Comparison of ENCODE assay signal across 1 cellular context in the genomic region with DNA sequence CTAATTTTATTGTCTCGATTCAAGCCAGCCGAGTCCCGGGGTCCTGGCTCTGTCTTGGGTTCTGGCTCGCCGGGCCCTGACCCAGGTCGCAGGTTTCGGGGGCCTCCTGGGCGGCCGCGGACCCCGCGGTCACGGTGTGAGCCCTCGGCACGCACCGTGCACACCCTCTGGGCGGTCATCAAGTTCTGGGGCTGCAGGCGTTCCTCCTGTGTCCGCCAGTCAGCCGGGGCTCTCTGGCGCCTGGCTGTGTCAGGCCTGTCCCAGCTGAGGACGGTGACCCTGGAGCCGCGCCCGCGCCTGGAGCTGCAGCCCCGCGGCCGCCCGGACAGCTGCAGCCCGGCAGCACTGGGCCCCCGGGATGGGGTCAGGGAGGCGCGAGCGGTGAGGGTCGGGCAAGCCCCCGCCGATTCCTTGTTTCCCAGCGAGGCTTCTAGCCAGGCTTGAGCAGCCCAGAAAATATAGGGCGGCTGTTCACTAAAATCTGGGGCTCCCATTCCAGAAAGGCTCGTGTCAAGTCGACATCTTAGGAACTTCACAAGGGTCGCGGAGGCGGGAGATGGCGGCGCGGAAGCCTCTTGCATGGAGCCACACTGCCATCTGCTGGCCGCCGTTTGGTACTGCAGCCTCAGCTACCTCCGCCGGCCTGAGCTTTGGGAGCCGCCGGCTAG.
TF ChIP-seq lines count a peak whose summit lies in the region.

No MANE protein-coding gene starts in this region.

TF ChIP-seq in HepG2, 621 proteins besides CTCF, POLR2A, EP300 and RAD21 (continued from another document):
- TF ChIP-seq, protein P1, sequence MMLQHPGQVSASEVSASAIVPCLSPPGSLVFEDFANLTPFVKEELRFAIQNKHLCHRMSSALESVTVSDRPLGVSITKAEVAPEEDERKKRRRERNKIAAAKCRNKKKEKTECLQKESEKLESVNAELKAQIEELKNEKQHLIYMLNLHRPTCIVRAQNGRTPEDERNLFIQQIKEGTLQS (CRISPR knock-in tag; IDR thresholded peaks at IDR 0.05): no peak
- TF ChIP-seq POGZ (CRISPR knock-in tag; IDR thresholded peaks at IDR 0.05) (0 out of 2 replicates have a peak, but pooled peaks have one; percentile 39), MYC (CRISPR knock-in tag; IDR thresholded peaks at IDR 0.05; ENCODE audit: borderline replicate concordance) (peak; percentile 15; the same call in 1 of the 2 replicates), HCFC1 (IDR thresholded peaks at IDR 0.05; ENCODE audit: low read depth, low read length) (no peak), NCOA1 (CRISPR knock-in tag; IDR thresholded peaks at IDR 0.05) (0 out of 2 replicates have a peak, but pooled peaks have one; percentile 32), RNF2 (conservative IDR thresholded peaks at IDR 0.05; ENCODE audit: low read depth) (peak; percentile 54; the same call in 1 of the 2 replicates), ZNF484 (CRISPR knock-in tag; IDR thresholded peaks at IDR 0.05; ENCODE audit: borderline replicate concordance, low read depth) (0 out of 2 replicates have a peak, but pooled peaks have one; percentile 27), CHD4 (IDR thresholded peaks at IDR 0.05; ENCODE audit: borderline replicate concordance, low read length) (no peak), KDM3A (CRISPR knock-in tag; IDR thresholded peaks at IDR 0.05; ENCODE audit: low read depth) (peak; percentile 90; the same call in 1 of the 2 replicates), SIN3A (IDR thresholded peaks at IDR 0.05; ENCODE audit: borderline replicate concordance, low read depth, low read length) (no peak), ZNF747 (CRISPR knock-in tag; IDR thresholded peaks at IDR 0.05; ENCODE audit: borderline replicate concordance) (peak; percentile 19; the same call in 1 of the 2 replicates), ZNF776 (CRISPR knock-in tag; IDR thresholded peaks at IDR 0.05) (peak; percentile 88), ETV5 (CRISPR knock-in tag; IDR thresholded peaks at IDR 0.05; ENCODE audit: borderline replicate concordance) (no peak), ZNF616 (CRISPR knock-in tag; IDR thresholded peaks at IDR 0.05; ENCODE audit: low read depth) (no peak), GATAD2A (CRISPR knock-in tag; IDR thresholded peaks at IDR 0.05) (peak; percentile 44)
- TF ChIP-seq, protein P2, sequence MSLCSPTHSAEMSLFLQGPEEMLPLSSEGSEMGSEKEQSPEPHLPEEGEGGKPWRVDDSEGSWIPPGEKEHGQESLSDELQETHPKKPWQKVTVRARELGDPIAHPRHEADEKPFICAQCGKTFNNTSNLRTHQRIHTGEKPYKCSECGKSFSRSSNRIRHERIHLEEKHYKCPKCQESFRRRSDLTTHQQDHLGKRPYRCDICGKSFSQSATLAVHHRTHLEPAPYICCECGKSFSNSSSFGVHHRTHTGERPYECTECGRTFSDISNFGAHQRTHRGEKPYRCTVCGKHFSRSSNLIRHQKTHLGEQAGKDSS (CRISPR knock-in tag; IDR thresholded peaks at IDR 0.05; ENCODE audit: borderline replicate concordance, low read depth): peak; percentile 28; the same call in 1 of the 2 replicates
- TF ChIP-seq, protein P3, sequence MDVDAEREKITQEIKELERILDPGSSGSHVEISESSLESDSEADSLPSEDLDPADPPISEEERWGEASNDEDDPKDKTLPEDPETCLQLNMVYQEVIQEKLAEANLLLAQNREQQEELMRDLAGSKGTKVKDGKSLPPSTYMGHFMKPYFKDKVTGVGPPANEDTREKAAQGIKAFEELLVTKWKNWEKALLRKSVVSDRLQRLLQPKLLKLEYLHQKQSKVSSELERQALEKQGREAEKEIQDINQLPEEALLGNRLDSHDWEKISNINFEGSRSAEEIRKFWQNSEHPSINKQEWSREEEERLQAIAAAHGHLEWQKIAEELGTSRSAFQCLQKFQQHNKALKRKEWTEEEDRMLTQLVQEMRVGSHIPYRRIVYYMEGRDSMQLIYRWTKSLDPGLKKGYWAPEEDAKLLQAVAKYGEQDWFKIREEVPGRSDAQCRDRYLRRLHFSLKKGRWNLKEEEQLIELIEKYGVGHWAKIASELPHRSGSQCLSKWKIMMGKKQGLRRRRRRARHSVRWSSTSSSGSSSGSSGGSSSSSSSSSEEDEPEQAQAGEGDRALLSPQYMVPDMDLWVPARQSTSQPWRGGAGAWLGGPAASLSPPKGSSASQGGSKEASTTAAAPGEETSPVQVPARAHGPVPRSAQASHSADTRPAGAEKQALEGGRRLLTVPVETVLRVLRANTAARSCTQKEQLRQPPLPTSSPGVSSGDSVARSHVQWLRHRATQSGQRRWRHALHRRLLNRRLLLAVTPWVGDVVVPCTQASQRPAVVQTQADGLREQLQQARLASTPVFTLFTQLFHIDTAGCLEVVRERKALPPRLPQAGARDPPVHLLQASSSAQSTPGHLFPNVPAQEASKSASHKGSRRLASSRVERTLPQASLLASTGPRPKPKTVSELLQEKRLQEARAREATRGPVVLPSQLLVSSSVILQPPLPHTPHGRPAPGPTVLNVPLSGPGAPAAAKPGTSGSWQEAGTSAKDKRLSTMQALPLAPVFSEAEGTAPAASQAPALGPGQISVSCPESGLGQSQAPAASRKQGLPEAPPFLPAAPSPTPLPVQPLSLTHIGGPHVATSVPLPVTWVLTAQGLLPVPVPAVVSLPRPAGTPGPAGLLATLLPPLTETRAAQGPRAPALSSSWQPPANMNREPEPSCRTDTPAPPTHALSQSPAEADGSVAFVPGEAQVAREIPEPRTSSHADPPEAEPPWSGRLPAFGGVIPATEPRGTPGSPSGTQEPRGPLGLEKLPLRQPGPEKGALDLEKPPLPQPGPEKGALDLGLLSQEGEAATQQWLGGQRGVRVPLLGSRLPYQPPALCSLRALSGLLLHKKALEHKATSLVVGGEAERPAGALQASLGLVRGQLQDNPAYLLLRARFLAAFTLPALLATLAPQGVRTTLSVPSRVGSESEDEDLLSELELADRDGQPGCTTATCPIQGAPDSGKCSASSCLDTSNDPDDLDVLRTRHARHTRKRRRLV (CRISPR knock-in tag; IDR thresholded peaks at IDR 0.05): 0 out of 2 replicates have a peak, but pooled peaks have one; percentile 61
- TF ChIP-seq, protein P4, sequence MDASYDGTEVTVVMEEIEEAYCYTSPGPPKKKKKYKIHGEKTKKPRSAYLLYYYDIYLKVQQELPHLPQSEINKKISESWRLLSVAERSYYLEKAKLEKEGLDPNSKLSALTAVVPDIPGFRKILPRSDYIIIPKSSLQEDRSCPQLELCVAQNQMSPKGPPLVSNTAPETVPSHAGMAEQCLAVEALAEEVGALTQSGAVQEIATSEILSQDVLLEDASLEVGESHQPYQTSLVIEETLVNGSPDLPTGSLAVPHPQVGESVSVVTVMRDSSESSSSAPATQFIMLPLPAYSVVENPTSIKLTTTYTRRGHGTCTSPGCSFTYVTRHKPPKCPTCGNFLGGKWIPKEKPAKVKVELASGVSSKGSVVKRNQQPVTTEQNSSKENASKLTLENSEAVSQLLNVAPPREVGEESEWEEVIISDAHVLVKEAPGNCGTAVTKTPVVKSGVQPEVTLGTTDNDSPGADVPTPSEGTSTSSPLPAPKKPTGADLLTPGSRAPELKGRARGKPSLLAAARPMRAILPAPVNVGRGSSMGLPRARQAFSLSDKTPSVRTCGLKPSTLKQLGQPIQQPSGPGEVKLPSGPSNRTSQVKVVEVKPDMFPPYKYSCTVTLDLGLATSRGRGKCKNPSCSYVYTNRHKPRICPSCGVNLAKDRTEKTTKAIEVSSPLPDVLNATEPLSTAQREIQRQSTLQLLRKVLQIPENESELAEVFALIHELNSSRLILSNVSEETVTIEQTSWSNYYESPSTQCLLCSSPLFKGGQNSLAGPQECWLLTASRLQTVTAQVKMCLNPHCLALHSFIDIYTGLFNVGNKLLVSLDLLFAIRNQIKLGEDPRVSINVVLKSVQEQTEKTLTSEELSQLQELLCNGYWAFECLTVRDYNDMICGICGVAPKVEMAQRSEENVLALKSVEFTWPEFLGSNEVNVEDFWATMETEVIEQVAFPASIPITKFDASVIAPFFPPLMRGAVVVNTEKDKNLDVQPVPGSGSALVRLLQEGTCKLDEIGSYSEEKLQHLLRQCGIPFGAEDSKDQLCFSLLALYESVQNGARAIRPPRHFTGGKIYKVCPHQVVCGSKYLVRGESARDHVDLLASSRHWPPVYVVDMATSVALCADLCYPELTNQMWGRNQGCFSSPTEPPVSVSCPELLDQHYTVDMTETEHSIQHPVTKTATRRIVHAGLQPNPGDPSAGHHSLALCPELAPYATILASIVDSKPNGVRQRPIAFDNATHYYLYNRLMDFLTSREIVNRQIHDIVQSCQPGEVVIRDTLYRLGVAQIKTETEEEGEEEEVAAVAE (CRISPR knock-in tag; IDR thresholded peaks at IDR 0.05; ENCODE audit: borderline replicate concordance): no peak
- TF ChIP-seq, protein P5, sequence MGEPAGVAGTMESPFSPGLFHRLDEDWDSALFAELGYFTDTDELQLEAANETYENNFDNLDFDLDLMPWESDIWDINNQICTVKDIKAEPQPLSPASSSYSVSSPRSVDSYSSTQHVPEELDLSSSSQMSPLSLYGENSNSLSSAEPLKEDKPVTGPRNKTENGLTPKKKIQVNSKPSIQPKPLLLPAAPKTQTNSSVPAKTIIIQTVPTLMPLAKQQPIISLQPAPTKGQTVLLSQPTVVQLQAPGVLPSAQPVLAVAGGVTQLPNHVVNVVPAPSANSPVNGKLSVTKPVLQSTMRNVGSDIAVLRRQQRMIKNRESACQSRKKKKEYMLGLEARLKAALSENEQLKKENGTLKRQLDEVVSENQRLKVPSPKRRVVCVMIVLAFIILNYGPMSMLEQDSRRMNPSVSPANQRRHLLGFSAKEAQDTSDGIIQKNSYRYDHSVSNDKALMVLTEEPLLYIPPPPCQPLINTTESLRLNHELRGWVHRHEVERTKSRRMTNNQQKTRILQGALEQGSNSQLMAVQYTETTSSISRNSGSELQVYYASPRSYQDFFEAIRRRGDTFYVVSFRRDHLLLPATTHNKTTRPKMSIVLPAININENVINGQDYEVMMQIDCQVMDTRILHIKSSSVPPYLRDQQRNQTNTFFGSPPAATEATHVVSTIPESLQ (CRISPR knock-in tag; conservative IDR thresholded peaks at IDR 0.05): no peak
TF ChIP-seq in HepG2: peak in this region for 102.
